9 cellular contexts compared by ENCODE assay signal in the genomic region with DNA sequence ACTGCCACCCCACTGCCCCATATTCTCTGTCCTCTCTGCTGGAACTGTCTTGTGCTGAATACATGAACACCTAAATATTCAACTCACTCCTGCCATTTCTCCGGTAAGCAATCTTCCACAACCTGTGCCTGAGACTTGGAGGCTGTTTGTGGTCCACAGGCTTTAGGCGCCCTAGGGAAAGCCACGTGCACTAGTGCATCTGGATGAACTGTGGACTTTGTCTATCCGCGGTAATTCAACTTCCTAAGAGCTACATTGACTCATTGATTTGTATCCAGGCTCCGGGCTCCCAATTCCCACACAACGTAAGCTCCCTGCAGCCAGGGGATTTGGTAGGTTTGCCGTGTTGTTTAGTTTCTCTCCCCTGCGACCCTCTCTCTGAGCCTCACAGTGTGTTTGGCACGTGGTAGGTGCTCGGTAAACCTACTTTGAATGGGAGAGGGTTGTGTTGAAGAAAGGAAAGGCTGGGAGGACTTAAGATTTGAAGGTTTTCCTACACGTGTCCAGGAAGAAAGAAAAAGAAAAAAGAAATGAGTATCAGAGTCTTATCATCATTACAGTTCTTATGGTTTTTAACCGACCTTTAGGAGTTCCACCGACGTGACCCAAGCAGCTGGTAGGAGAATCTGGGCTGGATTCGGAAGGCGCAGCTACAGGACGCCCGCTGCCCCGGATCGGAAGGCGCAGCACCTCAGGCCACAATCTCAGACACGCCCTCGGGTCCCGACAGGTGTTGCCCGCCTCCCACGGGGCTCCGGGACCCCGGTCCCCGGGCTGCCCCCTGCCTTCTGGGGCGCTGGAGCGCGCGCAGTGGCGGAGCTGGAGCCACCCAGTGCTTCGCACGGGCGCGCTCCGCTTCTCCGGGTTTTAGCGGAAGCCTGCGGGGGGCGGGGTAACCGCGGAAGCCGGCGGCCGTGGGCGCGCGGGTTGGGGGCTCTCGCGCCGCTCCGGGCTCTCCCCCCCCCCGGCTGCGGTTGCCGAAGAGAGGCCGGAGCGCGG.
DNase-seq lines count a peak whose midpoint lies in the region; ATAC-seq and TF ChIP-seq lines count a peak whose summit lies in the region.
"Had no signal": no experiment of that assay in that cellular context is flagged by ENCODE, and none has a peak within 500 bp of the region (broad histone marks: within the 10 kb centered on the region; RNA-seq: fewer than 3 reads in every experiment).

No MANE protein-coding gene starts in this region.

- H3K4me1 ChIP-seq in CD8-positive, alpha-beta T cell (ENCODE audit: insufficient read depth, low read length): no peaks in the 10 kb centered on the region
- H3K4me1 ChIP-seq in ascending aorta (no peaks in the 10 kb centered on the region), mucosa of rectum (ENCODE audit: control insufficient read depth in 2 of 2, insufficient read depth in 2 of 2, low read length in 2 of 2) (peaks cover 0 to 12% of the 10 kb centered on the region in 2 donors)

- no peaks in the 10 kb centered on the region for H3K36me3 ChIP-seq in CD8-positive, alpha-beta T cell (ENCODE audit: insufficient read depth, low read length)
- H3K36me3 ChIP-seq in ascending aorta (no peaks in the 10 kb centered on the region), mucosa of rectum (ENCODE audit: control insufficient read depth in 2 of 2, insufficient read depth in 2 of 2, low read length in 2 of 2) (no peaks in the 10 kb centered on the region)

- H3K27ac Mint-ChIP-seq in CD8-positive, alpha-beta T cell: no peak overlapping the region
- H3K27ac Mint-ChIP-seq in MCF 10A (ENCODE audit: low read depth, unreplicated experiment): no peak overlapping the region

- intact Hi-C loops in CD8-positive, alpha-beta T cell (cut with DNase I, micrococcal nuclease): no loop called here
- intact Hi-C loops in ascending aorta (cut with DNase I): no loop called here
- intact Hi-C loops in MCF 10A (cut with micrococcal nuclease): loop anchor here (10.0 kb wide), 4 partner anchors 494 to 1534 kb away; no protein-coding TSS in a partner anchor

- no peaks in the 10 kb centered on the region for H3K27me3 ChIP-seq in CD8-positive, alpha-beta T cell (ENCODE audit: insufficient read depth, low read length)
- H3K27me3 ChIP-seq in ascending aorta (no peaks in the 10 kb centered on the region), mucosa of rectum (ENCODE audit: control insufficient read depth in 2 of 2, insufficient read depth in 2 of 2, low read length in 2 of 2) (peaks cover 6% of the 10 kb centered on the region in 2 donors)

- CTCF ChIA-PET in CD8-positive, alpha-beta T cell (lab: Charles Lee): no interaction called here
- CTCF ChIA-PET in MCF 10A (lab: Yijun Ruan, JAX): no interaction called here

- no peaks in the 10 kb centered on the region for H3K9me3 ChIP-seq in CD8-positive, alpha-beta T cell (ENCODE audit: low read length)
- no peaks in the 10 kb centered on the region for H3K9me3 ChIP-seq in ascending aorta
- no peaks in the 10 kb centered on the region for H3K9me3 ChIP-seq in mucosa of rectum (ENCODE audit: control insufficient read depth in 2 of 2, low read length in 2 of 2)

- no peaks in the 10 kb centered on the region for H3K36me3 Mint-ChIP-seq in CD8-positive, alpha-beta T cell
- H3K36me3 Mint-ChIP-seq in MCF 10A (ENCODE audit: insufficient read depth, unreplicated experiment): no peaks in the 10 kb centered on the region

- H3K27me3 Mint-ChIP-seq in CD8-positive, alpha-beta T cell (ENCODE audit: low read depth): peaks cover 31% of the 10 kb centered on the region
- H3K27me3 Mint-ChIP-seq in MCF 10A (ENCODE audit: insufficient read depth, unreplicated experiment): no peaks in the 10 kb centered on the region

- H3K4me3 Mint-ChIP-seq in CD8-positive, alpha-beta T cell: peak overlapping the region; percentile 55
- no peak overlapping the region for H3K4me3 Mint-ChIP-seq in MCF 10A (ENCODE audit: unreplicated experiment)

- TF ChIP-seq CTCF in CD8-positive, alpha-beta T cell (IDR thresholded peaks at IDR 0.05): no peak
- TF ChIP-seq CTCF in ascending aorta (IDR thresholded peaks at IDR 0.05): no peak
- no peak for TF ChIP-seq CTCF in MCF 10A (IDR thresholded peaks at IDR 0.05; ENCODE audit: unreplicated experiment)

- no peak for DNase-seq in CD8-positive, alpha-beta T cell
- DNase-seq in NCI-H1048 (lab: John Stamatoyannopoulos, UW) (peak; percentile 50), ascending aorta (ENCODE audit: low spot score in 2 of 2) (no peak), MCF 10A (ENCODE audit: unreplicated experiment) (no peak)

- BruUV-seq in MCF 10A (replicated peaks; lab: Mats Ljungman, UMichigan): no TSS peak

- POLR2A ChIA-PET in CD8-positive, alpha-beta T cell (lab: Charles Lee): no interaction called here
- POLR2A ChIA-PET in MCF 10A (lab: Yijun Ruan, JAX): no interaction called here

- H3K4me1 Mint-ChIP-seq in CD8-positive, alpha-beta T cell (ENCODE audit: low read depth): peaks cover 4% of the 10 kb centered on the region
- no peaks in the 10 kb centered on the region for H3K4me1 Mint-ChIP-seq in MCF 10A (ENCODE audit: insufficient read depth, unreplicated experiment)

- ATAC-seq in CD8-positive, alpha-beta T cell: no peak
- ATAC-seq in GM18873 (IDR thresholded peaks at IDR 0.05; ENCODE audit: low FRiP score, unreplicated experiment) (no peak), HG02973 (IDR thresholded peaks at IDR 0.05; ENCODE audit: unreplicated experiment) (no peak), HG03378 (IDR thresholded peaks at IDR 0.05; ENCODE audit: unreplicated experiment) (no peak)

- no peak overlapping the region for H3K27ac ChIP-seq in CD8-positive, alpha-beta T cell (ENCODE audit: low read depth, low read length)
- H3K27ac ChIP-seq in ascending aorta (no peak overlapping the region), mucosa of rectum (ENCODE audit: low read depth in 2 of 2, low read length in 2 of 2) (no peak overlapping the region)
- H3K27ac ChIP-seq: VCaP had no signal

- H3K4me3 ChIP-seq in CD8-positive, alpha-beta T cell (ENCODE audit: low read depth, low read length): no peak overlapping the region
- H3K4me3 ChIP-seq in ascending aorta (peak overlapping the region; percentile 28 to 45), mucosa of rectum (ENCODE audit: low read length in 2 of 2) (peak overlapping the region; percentile 73)

- H3K9me3 Mint-ChIP-seq in CD8-positive, alpha-beta T cell: no peaks in the 10 kb centered on the region
- H3K9me3 Mint-ChIP-seq in MCF 10A (ENCODE audit: unreplicated experiment): peaks cover 4% of the 10 kb centered on the region

- peak overlapping the region in 1 of 2 donors; percentile 54 for H3K9ac ChIP-seq in mucosa of rectum (ENCODE audit: low read depth in 1 of 2, low read length in 2 of 2)
